In genomic region chr11:8735094-8735493, GRCh38 we compare ENCODE assay signal across 26 cellular contexts.
"Had no signal": no experiment of that assay in that cellular context is flagged by ENCODE, and none has a peak within 500 bp of the region (broad histone marks: within the 10 kb centered on the region; RNA-seq: fewer than 3 reads in every experiment).

No MANE protein-coding gene starts in this region.

- H3K27me3 ChIP-seq: heart left ventricle, pancreas, right lobe of liver, tibial nerve, vagina had no signal

- ATAC-seq: activated CD4-positive, alpha-beta T cell treated with anti-CD3 and anti-CD28 coated beads for 36 hours; activated T-cell treated with anti-CD3 and anti-CD28 coated beads, Interleukin-2, amount 50 U/mL, for 4 hours; left colon; pancreas; psoas muscle; right lobe of liver; stimulated activated effector memory CD8-positive, alpha-beta T cell treated with anti-CD3 and anti-CD28 coated beads, Interleukin-12 subunit alpha, Interleukin-12 subunit beta, amount 100 ng/mL, for 72 hours; stimulated activated naive CD8-positive, alpha-beta T cell treated with anti-CD3 and anti-CD28 coated beads, Interleukin-15, amount 100 ng/mL, for 72 hours; T-cell had no signal

- H3K27ac ChIP-seq: coronary artery, pancreas, psoas muscle, right lobe of liver, tibial nerve, vagina, WERI-Rb-1 had no signal

- DNase-seq: activated CD4-positive, alpha-beta T cell treated with anti-CD3 and anti-CD28 coated beads for 36 hours; activated CD4-positive, alpha-beta T cell treated with anti-CD3 and anti-CD28 coated beads, Interleukin-2, amount 50 U/mL, for 4 hours; activated CD8-positive, alpha-beta memory T cell treated with anti-CD3 and anti-CD28 coated beads for 24 hours; activated CD8-positive, alpha-beta memory T cell treated with anti-CD3 and anti-CD28 coated beads, Interleukin-2, amount 50 U/mL, for 4 hours; activated naive CD4-positive, alpha-beta T cell treated with Interleukin-2 at 50 U/mL for 16 hours; activated naive CD8-positive, alpha-beta T cell treated with anti-CD3 and anti-CD28 coated beads for 36 hours; activated T-cell treated with anti-CD3 and anti-CD28 coated beads, Interleukin-2, amount 50 U/mL, for 4 hours; cerebellar nuclear complex; heart left ventricle; islet precursor cell; left colon; midbrain; pancreas; psoas muscle; right lobe of liver; small intestine; stimulated activated CD4-positive, alpha-beta T cell treated with anti-CD3 and anti-CD28 coated beads, Interleukin-2, amount 100 ng/mL, for 24 hours; stimulated activated naive CD8-positive, alpha-beta T cell treated with anti-CD3 and anti-CD28 coated beads, Interleukin-15, amount 100 ng/mL, for 72 hours; T-cell; WERI-Rb-1 had no signal

- H3K4me3 ChIP-seq: coronary artery, heart left ventricle, pancreas, psoas muscle, right lobe of liver, tibial nerve, vagina had no signal

- H3K9me3 ChIP-seq: heart left ventricle, pancreas, psoas muscle, right lobe of liver, tibial nerve, vagina had no signal

- FAIRE-seq: astrocyte, pancreas, small intestine, TTC549 had no signal
